In genomic region chr1:208058212-208059155, GRCh38 we compare ENCODE assay signal across 24 cellular contexts.
DNase-seq lines count a peak whose midpoint lies in the region; ATAC-seq and TF ChIP-seq lines count a peak whose summit lies in the region.
"Had no signal": no experiment of that assay in that cellular context is flagged by ENCODE, and none has a peak within 500 bp of the region (broad histone marks: within the 10 kb centered on the region; RNA-seq: fewer than 3 reads in every experiment).

No MANE protein-coding gene starts in this region.

- TF ChIP-seq CTCF in choroid plexus epithelial cell (conservative IDR thresholded peaks at IDR 0.05; ENCODE audit: low read depth, low read length) (no peak), neural progenitor cell (IDR thresholded peaks at IDR 0.05) (no peak), brain microvascular endothelial cell (IDR thresholded peaks at IDR 0.05; ENCODE audit: low read depth, low read length, missing control alignments) (no peak), mucosa of descending colon (IDR thresholded peaks at IDR 0.05) (no peak)

- ATAC-seq in mucosa of descending colon = no peak
- ATAC-seq: gastroesophageal sphincter; naive thymus-derived CD8-positive, alpha-beta T cell had no signal

- H3K27me3 Mint-ChIP-seq in neural progenitor cell (ENCODE audit: insufficient read depth, low read depth) = peaks cover 7% of the 10 kb centered on the region

- intact Hi-C loops in mucosa of descending colon (cut with DNase I, micrococcal nuclease) = no loop called here

- no peaks in the 10 kb centered on the region for H4K20me1 ChIP-seq in neural progenitor cell (ENCODE audit: low read depth)
- H4K20me1 ChIP-seq: BLaER1 had no signal

- H3K4me1 ChIP-seq in neural progenitor cell (peaks cover 46% of the 10 kb centered on the region), mucosa of descending colon (ENCODE audit: low read depth) (peaks cover 2% of the 10 kb centered on the region)
- H3K4me1 ChIP-seq: ascending aorta, pancreas, spleen had no signal

- H3K27ac Mint-ChIP-seq in neural progenitor cell = no peak overlapping the region
- H3K27ac Mint-ChIP-seq: activated CD4-positive, alpha-beta memory T cell treated with anti-CD3 and anti-CD28 coated beads, Interleukin-2, amount 10 ng/mL, durations not matched to agents 7 days and 5 days; activated naive CD8-positive, alpha-beta T cell; naive thymus-derived CD8-positive, alpha-beta T cell had no signal

- in situ Hi-C loops in brain microvascular endothelial cell (cut with HindIII; ENCODE audit: low pct_ligation_motif_present, low sequenced_read_pairs) = no loop called here

- H3K4me3 Mint-ChIP-seq in neural progenitor cell = no peak overlapping the region
- H3K4me3 Mint-ChIP-seq: activated CD4-positive, alpha-beta memory T cell treated with anti-CD3 and anti-CD28 coated beads, Interleukin-2, amount 10 ng/mL, durations not matched to agents 7 days and 5 days; activated naive CD8-positive, alpha-beta T cell; naive thymus-derived CD8-positive, alpha-beta T cell had no signal

- peak overlapping the region; percentile 13 for H3K4me2 ChIP-seq in neural progenitor cell
- H3K4me2 ChIP-seq: BLaER1 had no signal

- no peak overlapping the region for H3K4me3 ChIP-seq in choroid plexus epithelial cell (ENCODE audit: low read depth, low read length)
- no peak overlapping the region for H3K4me3 ChIP-seq in neural progenitor cell
- H3K4me3 ChIP-seq in brain microvascular endothelial cell (ENCODE audit: low read depth, low read length) = no peak overlapping the region
- H3K4me3 ChIP-seq in mucosa of descending colon = no peak overlapping the region
- H3K4me3 ChIP-seq: ascending aorta, BLaER1, gastroesophageal sphincter, left ventricle myocardium inferior, pancreas, right atrium auricular region, spleen had no signal

- no peak overlapping the region for H3K9ac ChIP-seq in neural progenitor cell
- H3K9ac ChIP-seq: BLaER1 had no signal

- H3K27ac ChIP-seq in neural progenitor cell (no peak overlapping the region), brain microvascular endothelial cell (no peak overlapping the region)
- H3K27ac ChIP-seq: ascending aorta, BLaER1, gastroesophageal sphincter, left ventricle myocardium inferior, right atrium auricular region, spleen had no signal

- H3K9me3 ChIP-seq in neural progenitor cell (ENCODE audit: low read depth) = no peaks in the 10 kb centered on the region
- no peaks in the 10 kb centered on the region for H3K9me3 ChIP-seq in mucosa of descending colon
- H3K9me3 ChIP-seq: ascending aorta, BLaER1, gastroesophageal sphincter, left ventricle myocardium inferior, pancreas, right atrium auricular region, spleen had no signal

- H3K27me3 ChIP-seq in neural progenitor cell (no peaks in the 10 kb centered on the region), brain microvascular endothelial cell (replicated peaks) (no peaks in the 10 kb centered on the region)
- H3K27me3 ChIP-seq: ascending aorta, BLaER1, gastroesophageal sphincter, pancreas, right atrium auricular region had no signal

- H2AFZ ChIP-seq in neural progenitor cell (replicated peaks) = no peak overlapping the region

- no peaks in the 10 kb centered on the region for H3K9me3 Mint-ChIP-seq in neural progenitor cell
- H3K9me3 Mint-ChIP-seq: activated CD4-positive, alpha-beta memory T cell treated with anti-CD3 and anti-CD28 coated beads, Interleukin-2, amount 10 ng/mL, durations not matched to agents 7 days and 5 days; naive thymus-derived CD8-positive, alpha-beta T cell had no signal

- H3K36me3 ChIP-seq in neural progenitor cell (no peaks in the 10 kb centered on the region), brain microvascular endothelial cell (replicated peaks) (peaks cover 13% of the 10 kb centered on the region), mucosa of descending colon (ENCODE audit: low read depth) (no peaks in the 10 kb centered on the region)
- H3K36me3 ChIP-seq: BLaER1 had no signal

- peaks cover 51% of the 10 kb centered on the region for H3K4me1 Mint-ChIP-seq in neural progenitor cell
- H3K4me1 Mint-ChIP-seq: activated CD4-positive, alpha-beta memory T cell treated with anti-CD3 and anti-CD28 coated beads, Interleukin-2, amount 10 ng/mL, durations not matched to agents 7 days and 5 days; naive thymus-derived CD8-positive, alpha-beta T cell had no signal

- peaks cover 16% of the 10 kb centered on the region for H3K36me3 Mint-ChIP-seq in neural progenitor cell
- H3K36me3 Mint-ChIP-seq: activated naive CD8-positive, alpha-beta T cell; naive thymus-derived CD8-positive, alpha-beta T cell had no signal

- H3K79me2 ChIP-seq in neural progenitor cell (ENCODE audit: low read depth) = no peaks in the 10 kb centered on the region

- DNase-seq in DMS 273 (lab: John Stamatoyannopoulos, UW; ENCODE audit: unreplicated experiment) (peak; percentile 75), NCI-H2227 (lab: John Stamatoyannopoulos, UW; ENCODE audit: unreplicated experiment) (peak; percentile 41), choroid plexus epithelial cell (ENCODE audit: low read depth) (peak; percentile 70), neural progenitor cell (ENCODE audit: low spot score) (no peak), DMS153 treated with DMSO at 0.1 percent for 48 hours (lab: John Stamatoyannopoulos, UW; ENCODE audit: unreplicated experiment) (no peak), brain microvascular endothelial cell (no peak), mucosa of descending colon (no peak), HuH-7.5 (ENCODE audit: low spot score) (no peak)
- DNase-seq: activated CD4-positive, alpha-beta memory T cell treated with anti-CD3 and anti-CD28 coated beads, Interleukin-2, amount 10 ng/mL, durations not matched to agents 7 days and 5 days; activated CD4-positive, CD25-positive, alpha-beta regulatory T cell treated with anti-CD3 and anti-CD28 coated beads, Interleukin-2, amount 50 U/mL, for 72 hours; activated T-cell treated with anti-CD3 and anti-CD28 coated beads for 4 hours; dermis blood vessel endothelial cell; DND-41; left ventricle myocardium inferior; midbrain; naive thymus-derived CD8-positive, alpha-beta T cell; NCI-H1436; pancreas; spleen had no signal

- H3F3A ChIP-seq in neural progenitor cell (ENCODE audit: low read depth) = peaks cover 13% of the 10 kb centered on the region

Comparison
In these comparisons a context has a peak if more than half of its experiments do, and no peak if none do; other contexts are left out.
1. DNase-seq: peak in DMS 273 (single experiment), NCI-H2227 (single experiment) and choroid plexus epithelial cell (single experiment); none in neural progenitor cell (single experiment), DMS153 treated with DMSO at 0.1 percent for 48 hours (single experiment), brain microvascular endothelial cell (single experiment), mucosa of descending colon (0 of 3) and HuH-7.5 (single experiment).